ENCODE assay signal across 1 cellular context in the genomic region with DNA sequence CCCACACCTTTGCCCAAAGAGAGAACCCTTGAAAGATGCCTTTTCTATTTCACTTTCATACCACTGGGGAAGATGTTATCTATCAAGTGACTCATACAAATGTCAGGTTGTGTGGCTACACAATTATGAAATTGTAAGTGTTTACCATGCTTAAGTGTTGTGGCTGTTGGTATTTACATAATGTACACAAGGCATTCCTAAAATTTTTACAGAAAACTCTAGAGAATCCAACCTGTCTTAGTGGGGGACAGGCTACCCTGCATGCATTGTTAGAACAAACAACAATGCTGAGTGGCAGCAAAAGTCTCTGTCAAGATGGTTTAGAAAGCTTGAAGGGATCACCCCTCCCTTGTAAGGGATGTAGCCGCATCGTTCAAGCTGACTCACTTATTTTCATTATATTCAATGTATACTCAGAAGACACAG.
TF ChIP-seq lines count a peak whose summit lies in the region.

No MANE protein-coding gene starts in this region.

TF ChIP-seq in HepG2, 621 proteins besides CTCF, POLR2A, EP300 and RAD21 (continued from another document and continues in another):
- TF ChIP-seq ZFP82 (CRISPR knock-in tag; IDR thresholded peaks at IDR 0.05; ENCODE audit: borderline replicate concordance) (no peak), PITX1 (CRISPR knock-in tag; IDR thresholded peaks at IDR 0.05) (no peak), JDP2 (CRISPR knock-in tag; IDR thresholded peaks at IDR 0.05; ENCODE audit: borderline replicate concordance) (no peak), TBP (CRISPR knock-in tag; IDR thresholded peaks at IDR 0.05) (no peak), MTF2 (CRISPR knock-in tag; IDR thresholded peaks at IDR 0.05; ENCODE audit: borderline replicate concordance) (no peak), ZNF354B (CRISPR knock-in tag; IDR thresholded peaks at IDR 0.05) (no peak), PHB2 (IDR thresholded peaks at IDR 0.05; ENCODE audit: partially characterized antibody) (no peak), ZBTB26 (CRISPR knock-in tag; IDR thresholded peaks at IDR 0.05; ENCODE audit: borderline replicate concordance) (no peak), BATF2 (CRISPR knock-in tag; IDR thresholded peaks at IDR 0.05) (no peak), ZNF652 (CRISPR knock-in tag; IDR thresholded peaks at IDR 0.05; ENCODE audit: borderline replicate concordance, low read depth) (no peak), PTBP1 (IDR thresholded peaks at IDR 0.05; ENCODE audit: low read depth, low read length, poor library complexity, severe bottlenecking) (no peak), ZNF83 (CRISPR knock-in tag; IDR thresholded peaks at IDR 0.05; ENCODE audit: borderline replicate concordance) (no peak), ZFP41 (CRISPR knock-in tag; IDR thresholded peaks at IDR 0.05; ENCODE audit: borderline replicate concordance) (no peak), TFDP1 (CRISPR knock-in tag; IDR thresholded peaks at IDR 0.05; ENCODE audit: borderline replicate concordance) (no peak), KLF16 (CRISPR knock-in tag; IDR thresholded peaks at IDR 0.05) (no peak), GABPB1 (CRISPR knock-in tag; IDR thresholded peaks at IDR 0.05) (no peak), CENPBD1 (CRISPR knock-in tag; IDR thresholded peaks at IDR 0.05; ENCODE audit: borderline replicate concordance, low read depth) (no peak), ZNF615 (CRISPR knock-in tag; IDR thresholded peaks at IDR 0.05; ENCODE audit: borderline replicate concordance) (no peak), ZEB1 (IDR thresholded peaks at IDR 0.05; ENCODE audit: insufficient replicate concordance, low read depth) (no peak), ZNF160 (CRISPR knock-in tag; IDR thresholded peaks at IDR 0.05) (no peak), SSRP1 (CRISPR knock-in tag; IDR thresholded peaks at IDR 0.05) (no peak), HCFC1 (IDR thresholded peaks at IDR 0.05; ENCODE audit: low read depth, low read length) (no peak)
- TF ChIP-seq, protein P1, sequence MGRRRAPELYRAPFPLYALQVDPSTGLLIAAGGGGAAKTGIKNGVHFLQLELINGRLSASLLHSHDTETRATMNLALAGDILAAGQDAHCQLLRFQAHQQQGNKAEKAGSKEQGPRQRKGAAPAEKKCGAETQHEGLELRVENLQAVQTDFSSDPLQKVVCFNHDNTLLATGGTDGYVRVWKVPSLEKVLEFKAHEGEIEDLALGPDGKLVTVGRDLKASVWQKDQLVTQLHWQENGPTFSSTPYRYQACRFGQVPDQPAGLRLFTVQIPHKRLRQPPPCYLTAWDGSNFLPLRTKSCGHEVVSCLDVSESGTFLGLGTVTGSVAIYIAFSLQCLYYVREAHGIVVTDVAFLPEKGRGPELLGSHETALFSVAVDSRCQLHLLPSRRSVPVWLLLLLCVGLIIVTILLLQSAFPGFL (CRISPR knock-in tag; IDR thresholded peaks at IDR 0.05), result no peak
- TF ChIP-seq, protein P2, sequence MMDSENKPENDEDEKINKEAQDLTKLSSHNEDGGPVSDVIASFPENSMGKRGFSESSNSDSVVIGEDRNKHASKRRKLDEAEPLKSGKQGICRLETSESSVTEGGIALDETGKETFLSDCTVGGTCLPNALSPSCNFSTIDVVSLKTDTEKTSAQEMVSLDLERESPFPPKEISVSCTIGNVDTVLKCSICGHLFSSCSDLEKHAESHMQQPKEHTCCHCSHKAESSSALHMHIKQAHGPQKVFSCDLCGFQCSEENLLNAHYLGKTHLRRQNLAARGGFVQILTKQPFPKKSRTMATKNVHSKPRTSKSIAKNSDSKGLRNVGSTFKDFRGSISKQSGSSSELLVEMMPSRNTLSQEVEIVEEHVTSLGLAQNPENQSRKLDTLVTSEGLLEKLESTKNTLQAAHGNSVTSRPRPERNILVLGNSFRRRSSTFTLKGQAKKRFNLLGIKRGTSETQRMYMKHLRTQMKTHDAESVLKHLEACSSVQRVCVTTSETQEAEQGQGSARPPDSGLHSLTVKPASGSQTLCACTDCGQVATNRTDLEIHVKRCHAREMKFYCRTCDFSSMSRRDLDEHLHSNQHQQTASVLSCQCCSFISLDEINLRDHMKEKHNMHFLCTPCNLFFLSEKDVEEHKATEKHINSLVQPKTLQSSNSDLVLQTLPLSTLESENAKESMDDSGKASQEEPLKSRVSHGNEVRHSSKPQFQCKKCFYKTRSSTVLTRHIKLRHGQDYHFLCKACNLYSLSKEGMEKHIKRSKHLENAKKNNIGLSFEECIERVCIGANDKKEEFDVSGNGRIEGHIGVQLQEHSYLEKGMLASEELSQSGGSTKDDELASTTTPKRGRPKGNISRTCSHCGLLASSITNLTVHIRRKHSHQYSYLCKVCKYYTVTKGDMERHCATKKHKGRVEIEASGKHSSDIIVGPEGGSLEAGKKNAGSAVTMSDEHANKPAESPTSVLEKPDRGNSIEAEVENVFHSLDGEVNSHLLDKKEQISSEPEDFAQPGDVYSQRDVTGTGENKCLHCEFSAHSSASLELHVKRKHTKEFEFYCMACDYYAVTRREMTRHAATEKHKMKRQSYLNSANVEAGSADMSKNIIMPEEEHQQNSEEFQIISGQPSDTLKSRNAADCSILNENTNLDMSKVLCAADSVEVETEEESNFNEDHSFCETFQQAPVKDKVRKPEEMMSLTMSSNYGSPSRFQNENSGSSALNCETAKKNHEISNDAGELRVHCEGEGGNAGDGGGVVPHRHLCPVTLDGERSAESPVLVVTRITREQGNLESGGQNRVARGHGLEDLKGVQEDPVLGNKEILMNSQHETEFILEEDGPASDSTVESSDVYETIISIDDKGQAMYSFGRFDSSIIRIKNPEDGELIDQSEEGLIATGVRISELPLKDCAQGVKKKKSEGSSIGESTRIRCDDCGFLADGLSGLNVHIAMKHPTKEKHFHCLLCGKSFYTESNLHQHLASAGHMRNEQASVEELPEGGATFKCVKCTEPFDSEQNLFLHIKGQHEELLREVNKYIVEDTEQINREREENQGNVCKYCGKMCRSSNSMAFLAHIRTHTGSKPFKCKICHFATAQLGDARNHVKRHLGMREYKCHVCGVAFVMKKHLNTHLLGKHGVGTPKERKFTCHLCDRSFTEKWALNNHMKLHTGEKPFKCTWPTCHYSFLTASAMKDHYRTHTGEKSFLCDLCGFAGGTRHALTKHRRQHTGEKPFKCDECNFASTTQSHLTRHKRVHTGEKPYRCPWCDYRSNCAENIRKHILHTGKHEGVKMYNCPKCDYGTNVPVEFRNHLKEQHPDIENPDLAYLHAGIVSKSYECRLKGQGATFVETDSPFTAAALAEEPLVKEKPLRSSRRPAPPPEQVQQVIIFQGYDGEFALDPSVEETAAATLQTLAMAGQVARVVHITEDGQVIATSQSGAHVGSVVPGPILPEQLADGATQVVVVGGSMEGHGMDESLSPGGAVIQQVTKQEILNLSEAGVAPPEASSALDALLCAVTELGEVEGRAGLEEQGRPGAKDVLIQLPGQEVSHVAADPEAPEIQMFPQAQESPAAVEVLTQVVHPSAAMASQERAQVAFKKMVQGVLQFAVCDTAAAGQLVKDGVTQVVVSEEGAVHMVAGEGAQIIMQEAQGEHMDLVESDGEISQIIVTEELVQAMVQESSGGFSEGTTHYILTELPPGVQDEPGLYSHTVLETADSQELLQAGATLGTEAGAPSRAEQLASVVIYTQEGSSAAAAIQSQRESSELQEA (CRISPR knock-in tag; IDR thresholded peaks at IDR 0.05; ENCODE audit: not compliant biosample characterization), result no peak
- TF ChIP-seq, protein P3, sequence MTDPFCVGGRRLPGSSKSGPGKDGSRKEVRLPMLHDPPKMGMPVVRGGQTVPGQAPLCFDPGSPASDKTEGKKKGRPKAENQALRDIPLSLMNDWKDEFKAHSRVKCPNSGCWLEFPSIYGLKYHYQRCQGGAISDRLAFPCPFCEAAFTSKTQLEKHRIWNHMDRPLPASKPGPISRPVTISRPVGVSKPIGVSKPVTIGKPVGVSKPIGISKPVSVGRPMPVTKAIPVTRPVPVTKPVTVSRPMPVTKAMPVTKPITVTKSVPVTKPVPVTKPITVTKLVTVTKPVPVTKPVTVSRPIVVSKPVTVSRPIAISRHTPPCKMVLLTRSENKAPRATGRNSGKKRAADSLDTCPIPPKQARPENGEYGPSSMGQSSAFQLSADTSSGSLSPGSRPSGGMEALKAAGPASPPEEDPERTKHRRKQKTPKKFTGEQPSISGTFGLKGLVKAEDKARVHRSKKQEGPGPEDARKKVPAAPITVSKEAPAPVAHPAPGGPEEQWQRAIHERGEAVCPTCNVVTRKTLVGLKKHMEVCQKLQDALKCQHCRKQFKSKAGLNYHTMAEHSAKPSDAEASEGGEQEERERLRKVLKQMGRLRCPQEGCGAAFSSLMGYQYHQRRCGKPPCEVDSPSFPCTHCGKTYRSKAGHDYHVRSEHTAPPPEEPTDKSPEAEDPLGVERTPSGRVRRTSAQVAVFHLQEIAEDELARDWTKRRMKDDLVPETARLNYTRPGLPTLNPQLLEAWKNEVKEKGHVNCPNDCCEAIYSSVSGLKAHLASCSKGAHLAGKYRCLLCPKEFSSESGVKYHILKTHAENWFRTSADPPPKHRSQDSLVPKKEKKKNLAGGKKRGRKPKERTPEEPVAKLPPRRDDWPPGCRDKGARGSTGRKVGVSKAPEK (CRISPR knock-in tag; IDR thresholded peaks at IDR 0.05; ENCODE audit: borderline replicate concordance), result no peak
- TF ChIP-seq, protein P4, sequence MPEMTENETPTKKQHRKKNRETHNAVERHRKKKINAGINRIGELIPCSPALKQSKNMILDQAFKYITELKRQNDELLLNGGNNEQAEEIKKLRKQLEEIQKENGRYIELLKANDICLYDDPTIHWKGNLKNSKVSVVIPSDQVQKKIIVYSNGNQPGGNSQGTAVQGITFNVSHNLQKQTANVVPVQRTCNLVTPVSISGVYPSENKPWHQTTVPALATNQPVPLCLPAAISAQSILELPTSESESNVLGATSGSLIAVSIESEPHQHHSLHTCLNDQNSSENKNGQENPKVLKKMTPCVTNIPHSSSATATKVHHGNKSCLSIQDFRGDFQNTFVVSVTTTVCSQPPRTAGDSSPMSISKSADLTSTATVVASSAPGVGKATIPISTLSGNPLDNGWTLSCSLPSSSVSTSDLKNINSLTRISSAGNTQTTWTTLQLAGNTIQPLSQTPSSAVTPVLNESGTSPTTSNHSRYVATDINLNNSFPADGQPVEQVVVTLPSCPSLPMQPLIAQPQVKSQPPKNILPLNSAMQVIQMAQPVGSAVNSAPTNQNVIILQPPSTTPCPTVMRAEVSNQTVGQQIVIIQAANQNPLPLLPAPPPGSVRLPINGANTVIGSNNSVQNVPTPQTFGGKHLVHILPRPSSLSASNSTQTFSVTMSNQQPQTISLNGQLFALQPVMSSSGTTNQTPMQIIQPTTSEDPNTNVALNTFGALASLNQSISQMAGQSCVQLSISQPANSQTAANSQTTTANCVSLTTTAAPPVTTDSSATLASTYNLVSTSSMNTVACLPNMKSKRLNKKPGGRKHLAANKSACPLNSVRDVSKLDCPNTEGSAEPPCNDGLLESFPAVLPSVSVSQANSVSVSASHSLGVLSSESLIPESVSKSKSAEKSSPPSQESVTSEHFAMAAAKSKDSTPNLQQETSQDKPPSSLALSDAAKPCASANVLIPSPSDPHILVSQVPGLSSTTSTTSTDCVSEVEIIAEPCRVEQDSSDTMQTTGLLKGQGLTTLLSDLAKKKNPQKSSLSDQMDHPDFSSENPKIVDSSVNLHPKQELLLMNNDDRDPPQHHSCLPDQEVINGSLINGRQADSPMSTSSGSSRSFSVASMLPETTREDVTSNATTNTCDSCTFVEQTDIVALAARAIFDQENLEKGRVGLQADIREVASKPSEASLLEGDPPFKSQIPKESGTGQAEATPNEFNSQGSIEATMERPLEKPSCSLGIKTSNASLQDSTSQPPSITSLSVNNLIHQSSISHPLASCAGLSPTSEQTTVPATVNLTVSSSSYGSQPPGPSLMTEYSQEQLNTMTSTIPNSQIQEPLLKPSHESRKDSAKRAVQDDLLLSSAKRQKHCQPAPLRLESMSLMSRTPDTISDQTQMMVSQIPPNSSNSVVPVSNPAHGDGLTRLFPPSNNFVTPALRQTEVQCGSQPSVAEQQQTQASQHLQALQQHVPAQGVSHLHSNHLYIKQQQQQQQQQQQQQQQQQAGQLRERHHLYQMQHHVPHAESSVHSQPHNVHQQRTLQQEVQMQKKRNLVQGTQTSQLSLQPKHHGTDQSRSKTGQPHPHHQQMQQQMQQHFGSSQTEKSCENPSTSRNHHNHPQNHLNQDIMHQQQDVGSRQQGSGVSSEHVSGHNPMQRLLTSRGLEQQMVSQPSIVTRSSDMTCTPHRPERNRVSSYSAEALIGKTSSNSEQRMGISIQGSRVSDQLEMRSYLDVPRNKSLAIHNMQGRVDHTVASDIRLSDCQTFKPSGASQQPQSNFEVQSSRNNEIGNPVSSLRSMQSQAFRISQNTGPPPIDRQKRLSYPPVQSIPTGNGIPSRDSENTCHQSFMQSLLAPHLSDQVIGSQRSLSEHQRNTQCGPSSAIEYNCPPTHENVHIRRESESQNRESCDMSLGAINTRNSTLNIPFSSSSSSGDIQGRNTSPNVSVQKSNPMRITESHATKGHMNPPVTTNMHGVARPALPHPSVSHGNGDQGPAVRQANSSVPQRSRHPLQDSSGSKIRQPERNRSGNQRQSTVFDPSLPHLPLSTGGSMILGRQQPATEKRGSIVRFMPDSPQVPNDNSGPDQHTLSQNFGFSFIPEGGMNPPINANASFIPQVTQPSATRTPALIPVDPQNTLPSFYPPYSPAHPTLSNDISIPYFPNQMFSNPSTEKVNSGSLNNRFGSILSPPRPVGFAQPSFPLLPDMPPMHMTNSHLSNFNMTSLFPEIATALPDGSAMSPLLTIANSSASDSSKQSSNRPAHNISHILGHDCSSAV (CRISPR knock-in tag; IDR thresholded peaks at IDR 0.05; ENCODE audit: borderline replicate concordance), result no peak
